8 cellular contexts compared by ENCODE assay signal in the genomic region with DNA sequence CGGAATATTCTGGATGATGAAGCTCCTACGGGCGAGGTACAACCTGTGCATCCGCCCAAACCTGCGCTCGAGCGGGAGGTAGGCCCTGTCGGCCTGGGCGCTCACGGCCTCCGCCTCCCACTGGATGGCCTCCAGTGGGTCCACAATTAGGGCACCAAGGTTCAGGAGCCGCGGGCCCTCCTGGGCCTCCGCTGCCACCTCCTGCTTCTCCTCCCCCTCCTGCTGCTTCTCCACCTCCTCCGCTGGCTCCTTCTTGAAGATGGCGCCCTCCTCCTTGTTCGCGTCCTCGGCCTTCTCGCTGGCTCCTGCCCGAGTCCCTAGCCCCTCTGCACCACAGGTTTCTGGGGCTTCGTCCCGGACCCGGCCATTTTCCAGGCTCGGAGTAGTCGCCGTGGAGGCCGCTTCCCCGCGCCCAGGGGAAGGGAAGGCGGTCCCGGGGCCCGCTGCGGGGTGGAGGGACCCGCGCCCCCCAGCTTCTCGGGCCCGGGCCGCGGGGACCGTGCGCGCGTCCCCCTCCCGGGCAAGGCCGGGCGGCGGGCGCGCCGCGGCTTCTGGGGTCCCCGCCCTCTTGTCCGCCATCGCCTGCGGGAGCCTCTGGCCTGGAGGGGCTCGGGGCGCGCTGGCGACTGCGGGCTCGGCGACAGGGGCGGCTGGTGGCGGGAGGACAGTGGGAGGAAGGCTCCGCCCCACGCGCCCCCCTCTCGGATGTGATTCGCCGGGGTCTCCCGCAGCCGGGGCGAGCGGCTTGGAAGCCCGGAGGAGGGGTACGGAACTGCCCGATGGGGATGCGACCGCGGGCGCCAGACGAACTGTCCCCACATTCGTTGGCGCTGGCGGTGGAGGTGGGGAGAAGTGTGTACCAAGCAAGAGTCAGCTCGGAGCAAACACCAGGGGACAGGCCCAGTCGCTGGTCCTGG. TPM values are rescaled to one million over a fixed set of nuclear protein-coding genes. Genes with fewer than 3 reads are reported as not detected.
DNase-seq lines count a peak whose midpoint lies in the region; ATAC-seq and TF ChIP-seq lines count a peak whose summit lies in the region.

No MANE protein-coding gene starts in this region.

- no peak for TF ChIP-seq CTCF in A673 (conservative IDR thresholded peaks at IDR 0.05; ENCODE audit: low read depth, low read length)
- TF ChIP-seq CTCF in activated CD8-positive, alpha-beta T cell treated with anti-CD3 and anti-CD28 coated beads for 36 hours (IDR thresholded peaks at IDR 0.05): no peak

- ATAC-seq in activated CD8-positive, alpha-beta T cell treated with anti-CD3 and anti-CD28 coated beads for 36 hours: peak; percentile 48
- ATAC-seq in HG03469 (IDR thresholded peaks at IDR 0.05; ENCODE audit: unreplicated experiment): no peak

- H3K4me3 Mint-ChIP-seq in activated CD8-positive, alpha-beta T cell treated with anti-CD3 and anti-CD28 coated beads for 36 hours: peak overlapping the region; percentile 71
- H3K4me3 Mint-ChIP-seq in stimulated activated naive CD8-positive, alpha-beta T cell treated with anti-CD3 and anti-CD28 coated beads, Interleukin-15, Interleukin-2, amounts not matched to agents 100 ng/mL and 50 ng/mL, for 24 hours: peak overlapping the region; percentile 78

- CTCF ChIA-PET in A673 (lab: Charles Lee): no interaction called here
- CTCF ChIA-PET in activated CD8-positive, alpha-beta T cell treated with anti-CD3 and anti-CD28 coated beads for 36 hours (lab: Charles Lee): no interaction called here

- H3K27me3 ChIP-seq in A673 (replicated peaks; ENCODE audit: insufficient read depth, low read depth, low read length, poor library complexity): no peaks in the 10 kb centered on the region
- H3K27me3 ChIP-seq in HUES6 (ENCODE audit: control insufficient read depth, insufficient read depth, low read length): no peaks in the 10 kb centered on the region
- H3K27me3 ChIP-seq in endocrine pancreas (ENCODE audit: control insufficient read depth, insufficient read depth, low read length): no peaks in the 10 kb centered on the region

- H3K36me3 ChIP-seq in A673 (ENCODE audit: insufficient read depth, low read length, poor library complexity, severe bottlenecking): no peaks in the 10 kb centered on the region
- H3K36me3 ChIP-seq in HUES6 (ENCODE audit: control insufficient read depth, insufficient read depth, low read length): peaks cover 6% of the 10 kb centered on the region
- H3K36me3 ChIP-seq in endocrine pancreas (ENCODE audit: control insufficient read depth, insufficient read depth, low read length): no peaks in the 10 kb centered on the region
- peaks cover 13% of the 10 kb centered on the region for H3K36me3 ChIP-seq in mesodermal cell (ENCODE audit: control insufficient read depth, insufficient read depth, low read length)

- WGBS in mesodermal cell (ENCODE audit: insufficient coverage in 2 of 2), 2 experiments: 11 to 19% methylated on average over 45 to 69 of the region's 88 CpGs

- BruUV-seq in A673 (replicated peaks; lab: Mats Ljungman, UMichigan): no TSS peak

- no peaks in the 10 kb centered on the region for H3K27me3 Mint-ChIP-seq in activated CD8-positive, alpha-beta T cell treated with anti-CD3 and anti-CD28 coated beads for 36 hours
- no peaks in the 10 kb centered on the region for H3K27me3 Mint-ChIP-seq in stimulated activated naive CD8-positive, alpha-beta T cell treated with anti-CD3 and anti-CD28 coated beads, Interleukin-15, Interleukin-2, amounts not matched to agents 100 ng/mL and 50 ng/mL, for 24 hours

- peak overlapping the region; percentile 86 for H3K27ac Mint-ChIP-seq in activated CD8-positive, alpha-beta T cell treated with anti-CD3 and anti-CD28 coated beads for 36 hours
- peak overlapping the region; percentile 84 for H3K27ac Mint-ChIP-seq in stimulated activated naive CD8-positive, alpha-beta T cell treated with anti-CD3 and anti-CD28 coated beads, Interleukin-15, Interleukin-2, amounts not matched to agents 100 ng/mL and 50 ng/mL, for 24 hours

- peaks cover 24% of the 10 kb centered on the region for H3K36me3 Mint-ChIP-seq in activated CD8-positive, alpha-beta T cell treated with anti-CD3 and anti-CD28 coated beads for 36 hours (ENCODE audit: low read depth)
- peaks cover 28% of the 10 kb centered on the region for H3K36me3 Mint-ChIP-seq in stimulated activated naive CD8-positive, alpha-beta T cell treated with anti-CD3 and anti-CD28 coated beads, Interleukin-15, Interleukin-2, amounts not matched to agents 100 ng/mL and 50 ng/mL, for 24 hours (ENCODE audit: low read depth)

- POLR2A ChIA-PET in A673 (lab: Charles Lee; ENCODE audit: low non-redundant PET): no interaction called here
- POLR2A ChIA-PET in activated CD8-positive, alpha-beta T cell treated with anti-CD3 and anti-CD28 coated beads for 36 hours (lab: Charles Lee): interaction anchor here (0.8 to 7.4 kb wide), 8 partner anchors 13 to 112 kb away, joined by 3 to 60 read pairs (median 3); no protein-coding TSS in a partner anchor

- H3K4me1 ChIP-seq in A673 (ENCODE audit: insufficient read depth, low read length, poor library complexity, severe bottlenecking) (peaks cover 7% of the 10 kb centered on the region), HUES6 (ENCODE audit: control insufficient read depth, insufficient read depth, low read length) (peaks cover 18% of the 10 kb centered on the region), endocrine pancreas (ENCODE audit: control insufficient read depth, insufficient read depth, low read length) (peaks cover 6% of the 10 kb centered on the region), mesodermal cell (ENCODE audit: control insufficient read depth, insufficient read depth, low read length, poor library complexity, severe bottlenecking) (peaks cover 4% of the 10 kb centered on the region)

- H3K4me3 ChIP-seq in A673 (ENCODE audit: low read depth, low read length, poor library complexity, severe bottlenecking) (peak overlapping the region; percentile 71), HUES6 (ENCODE audit: low read depth, low read length) (peak overlapping the region; percentile 81), endocrine pancreas (ENCODE audit: control insufficient read depth, insufficient read depth, low read length) (no peak overlapping the region), mesodermal cell (ENCODE audit: extremely low read depth, insufficient read depth, low read length, poor library complexity, severe bottlenecking) (peak overlapping the region; percentile 48)

- H3K4me1 Mint-ChIP-seq in activated CD8-positive, alpha-beta T cell treated with anti-CD3 and anti-CD28 coated beads for 36 hours (ENCODE audit: low read depth): peaks cover 54% of the 10 kb centered on the region
- peaks cover 45% of the 10 kb centered on the region for H3K4me1 Mint-ChIP-seq in stimulated activated naive CD8-positive, alpha-beta T cell treated with anti-CD3 and anti-CD28 coated beads, Interleukin-15, Interleukin-2, amounts not matched to agents 100 ng/mL and 50 ng/mL, for 24 hours (ENCODE audit: low read depth)

- H3K9me3 Mint-ChIP-seq in activated CD8-positive, alpha-beta T cell treated with anti-CD3 and anti-CD28 coated beads for 36 hours: no peaks in the 10 kb centered on the region
- no peaks in the 10 kb centered on the region for H3K9me3 Mint-ChIP-seq in stimulated activated naive CD8-positive, alpha-beta T cell treated with anti-CD3 and anti-CD28 coated beads, Interleukin-15, Interleukin-2, amounts not matched to agents 100 ng/mL and 50 ng/mL, for 24 hours

- peak; percentile 60 for DNase-seq in A673 (ENCODE audit: low spot score)
- peak; percentile 63 for DNase-seq in activated CD8-positive, alpha-beta T cell treated with anti-CD3 and anti-CD28 coated beads for 36 hours
- no peak for DNase-seq in MV-4-11 (lab: John Stamatoyannopoulos, UW)

- H3K9ac ChIP-seq in HUES6 (ENCODE audit: low read length): peak overlapping the region; percentile 89
- H3K9ac ChIP-seq in endocrine pancreas (ENCODE audit: control insufficient read depth, insufficient read depth, low read length): peak overlapping the region; percentile 58

- H3K27ac ChIP-seq in A673 (ENCODE audit: low read depth, low read length, poor library complexity, severe bottlenecking) (peak overlapping the region; percentile 87), HUES6 (ENCODE audit: low read depth, low read length) (peak overlapping the region; percentile 37; the same call in 1 of the 2 replicates), mesodermal cell (ENCODE audit: low read depth, low read length, severe bottlenecking) (peak overlapping the region; percentile 36)

- H3K9me3 ChIP-seq in A673 (ENCODE audit: low read depth, low read length, poor library complexity, severe bottlenecking): no peaks in the 10 kb centered on the region
- no peaks in the 10 kb centered on the region for H3K9me3 ChIP-seq in HUES6 (ENCODE audit: control insufficient read depth, insufficient read depth, low read depth, low read length)
- no peaks in the 10 kb centered on the region for H3K9me3 ChIP-seq in endocrine pancreas (ENCODE audit: control insufficient read depth, low read length)
- no peaks in the 10 kb centered on the region for H3K9me3 ChIP-seq in mesodermal cell (ENCODE audit: control insufficient read depth, low read length)

- intact Hi-C loops in A673 (cut with micrococcal nuclease; ENCODE audit: unreplicated experiment): no loop called here
- intact Hi-C loops in activated CD8-positive, alpha-beta T cell treated with anti-CD3 and anti-CD28 coated beads for 36 hours (cut with micrococcal nuclease): no loop called here

RNA-seq across cellular contexts. Expression of a gene that starts 17.6 kb away (rescaled TPM):
- total RNA-seq in A673 (2021): 36.8 and 40.4 TPM in 2 replicates
- total RNA-seq in activated CD8-positive, alpha-beta T cell treated with anti-CD3 and anti-CD28 coated beads for 36 hours: 10 to 100 TPM; 70.6 to 71.5 TPM
- polyA plus RNA-seq in mesodermal cell (2013, experiment 1 of 2): 15.4 TPM
- 13.5 TPM for polyA plus RNA-seq in mesodermal cell (2013, experiment 2 of 2)

RNA-seq across cellular contexts. Expression of a gene that starts 17.7 kb away (rescaled TPM):
- 55.9 and 56.6 TPM in 2 replicates for total RNA-seq in A673 (2021)
- 10 to 100 TPM; 43.7 to 46.2 TPM for total RNA-seq in activated CD8-positive, alpha-beta T cell treated with anti-CD3 and anti-CD28 coated beads for 36 hours
- polyA plus RNA-seq in mesodermal cell (2013, experiment 1 of 2): 29.5 TPM
- 31.0 TPM for polyA plus RNA-seq in mesodermal cell (2013, experiment 2 of 2)

Comparison
In these comparisons a context has a peak if more than half of its experiments do, and no peak if none do; other contexts are left out.
1. H3K27ac ChIP-seq: peak in every context shown above with its lines; median percentile 87 in A673; 37 in HUES6; 36 in mesodermal cell.